Comparison of ENCODE assay signal across 16 cellular contexts in the genomic region with DNA sequence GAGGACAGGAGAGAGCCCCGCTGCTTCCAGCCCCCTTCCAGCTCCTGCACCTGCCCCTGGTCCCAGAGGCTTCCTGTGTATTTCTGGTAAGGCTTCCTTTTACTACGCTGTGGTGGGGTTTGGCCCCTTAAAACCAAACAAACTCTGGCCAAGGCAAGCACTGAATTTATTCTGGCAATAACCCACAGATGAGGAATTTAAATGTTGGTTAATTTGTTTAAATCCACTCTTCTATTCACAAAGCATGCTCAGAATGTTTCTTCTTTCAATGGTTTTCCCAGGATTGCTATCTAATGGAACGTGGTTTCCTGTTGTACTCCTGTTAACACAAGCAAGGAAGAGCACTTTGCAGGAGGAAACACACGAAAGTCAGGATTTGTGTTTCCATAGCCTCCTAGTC.
"Had no signal": no experiment of that assay in that cellular context is flagged by ENCODE, and none has a peak within 500 bp of the region (broad histone marks: within the 10 kb centered on the region; RNA-seq: fewer than 3 reads in every experiment).

No MANE protein-coding gene starts in this region.

- H3K27ac ChIP-seq: RWPE1 had no signal

- DNase-seq: KBM-7, MV-4-11, NCI-H1048, NCI-H1105, NCI-H1417, NCI-H1436 treated with DMSO at 0.1 percent for 48 hours, NCI-H1694, NCI-H187 treated with DMSO at 0.1 percent for 48 hours, NCI-H2029 treated with DMSO at 0.1 percent for 48 hours, NCI-H2171 treated with DMSO at 0.1 percent for 48 hours, NCI-H524, NCI-H526 treated with DMSO at 0.1 percent for 48 hours, NCI-H748 treated with DMSO at 0.1 percent for 48 hours, SHP77, SK-N-SH had no signal

- H3K9me3 ChIP-seq: SK-N-SH had no signal

- H3K9ac ChIP-seq: SK-N-SH had no signal

- H3K4me2 ChIP-seq: SK-N-SH had no signal
